Comparison of ENCODE assay signal across 1 cellular context in genomic region chr5:73280821-73281746, GRCh38.
TF ChIP-seq lines count a peak whose summit lies in the region.

No MANE protein-coding gene starts in this region.

TF ChIP-seq in HEK293, 187 proteins besides CTCF, POLR2A, EP300 and RAD21 (continued from another document and continues in another):
- TF ChIP-seq PATZ1 (tag by site-specific recombination; IDR thresholded peaks at IDR 0.05) (peak; percentile 43; the same call in 1 of the 2 replicates), YY2 (tag by site-specific recombination; IDR thresholded peaks at IDR 0.05) (no peak), GLIS1 (tag by site-specific recombination; IDR thresholded peaks at IDR 0.05) (peak; percentile 86), ZNF843 (tag by site-specific recombination; IDR thresholded peaks at IDR 0.05) (peak; percentile 83), ZIC2 (tag by site-specific recombination; IDR thresholded peaks at IDR 0.05) (peak; percentile 76), MZF1 (tag by site-specific recombination; IDR thresholded peaks at IDR 0.05; ENCODE audit: borderline replicate concordance) (0 out of 2 replicates have a peak, but pooled peaks have one; percentile 18), FEZF1 (tag by site-specific recombination; IDR thresholded peaks at IDR 0.05) (peak; percentile 96), ZXDB (tag by site-specific recombination; IDR thresholded peaks at IDR 0.05) (peak; percentile 75), SCRT1 (tag by site-specific recombination; IDR thresholded peaks at IDR 0.05; ENCODE audit: borderline replicate concordance) (no peak), ZBTB6 (tag by site-specific recombination; IDR thresholded peaks at IDR 0.05) (peak; percentile 53; the same call in 1 of the 2 replicates), ZNF600 (tag by site-specific recombination; IDR thresholded peaks at IDR 0.05) (peak; percentile 66; the same call in 1 of the 2 replicates), ZNF10 (tag by site-specific recombination; IDR thresholded peaks at IDR 0.05) (no peak), WT1 (tag by site-specific recombination; IDR thresholded peaks at IDR 0.05) (peak; percentile 90), ZNF121 (tag by site-specific recombination; IDR thresholded peaks at IDR 0.05) (no peak), ZNF169 (tag by site-specific recombination; IDR thresholded peaks at IDR 0.05) (no peak), ZFP69B (tag by site-specific recombination; IDR thresholded peaks at IDR 0.05) (no peak), ZNF366 (tag by site-specific recombination; conservative IDR thresholded peaks at IDR 0.05) (peak; percentile 82), ATF2 (tag by site-specific recombination; IDR thresholded peaks at IDR 0.05; ENCODE audit: low read depth) (no peak), ZNF488 (tag by site-specific recombination; IDR thresholded peaks at IDR 0.05) (no peak), BCL6B (tag by site-specific recombination; IDR thresholded peaks at IDR 0.05) (peak; percentile 88), ZBTB44 (tag by site-specific recombination; IDR thresholded peaks at IDR 0.05) (peak; percentile 63), ZNF18 (tag by site-specific recombination; IDR thresholded peaks at IDR 0.05) (peak; percentile 25; the same call in 1 of the 2 replicates), ZEB2 (tag by site-specific recombination; IDR thresholded peaks at IDR 0.05) (peak; percentile 68), ZBTB48 (tag by site-specific recombination; IDR thresholded peaks at IDR 0.05) (peak; percentile 83), ZSCAN23 (tag by site-specific recombination; IDR thresholded peaks at IDR 0.05) (0 out of 2 replicates have a peak, but pooled peaks have one; percentile 41), ZNF398 (tag by site-specific recombination; IDR thresholded peaks at IDR 0.05) (0 out of 2 replicates have a peak, but pooled peaks have one; percentile 29), ZNF777 (tag by site-specific recombination; IDR thresholded peaks at IDR 0.05; ENCODE audit: borderline replicate concordance) (no peak), SP3 (tag by site-specific recombination; IDR thresholded peaks at IDR 0.05) (no peak), SCRT2 (tag by site-specific recombination; IDR thresholded peaks at IDR 0.05) (0 out of 2 replicates have a peak, but pooled peaks have one; percentile 31), ZNF837 (tag by site-specific recombination; IDR thresholded peaks at IDR 0.05) (no peak), ZSCAN18 (tag by site-specific recombination; IDR thresholded peaks at IDR 0.05) (no peak), ZNF112 (tag by site-specific recombination; IDR thresholded peaks at IDR 0.05) (no peak), EGR2 (tag by site-specific recombination; IDR thresholded peaks at IDR 0.05; ENCODE audit: low read depth) (peak; percentile 12; the same call in 1 of the 2 replicates), ZNF549 (tag by site-specific recombination; IDR thresholded peaks at IDR 0.05) (no peak), ZNF324 (tag by site-specific recombination; IDR thresholded peaks at IDR 0.05) (no peak), ZNF670 (tag by site-specific recombination; IDR thresholded peaks at IDR 0.05; ENCODE audit: low read depth) (no peak), KLF10 (tag by site-specific recombination; IDR thresholded peaks at IDR 0.05) (peak; percentile 74), ZNF280C (tag by site-specific recombination; IDR thresholded peaks at IDR 0.05) (no peak), PRDM1 (tag by site-specific recombination; IDR thresholded peaks at IDR 0.05) (no peak), KLF9 (tag by site-specific recombination; IDR thresholded peaks at IDR 0.05; ENCODE audit: low read depth) (peak; percentile 13; the same call in 1 of the 2 replicates), GFI1B (tag by site-specific recombination; IDR thresholded peaks at IDR 0.05) (peak; percentile 68; the same call in 1 of the 2 replicates), ZNF132 (tag by site-specific recombination; IDR thresholded peaks at IDR 0.05; ENCODE audit: borderline replicate concordance) (no peak), TCF7L2 (IDR thresholded peaks at IDR 0.05; ENCODE audit: borderline replicate concordance, low read depth, low read length) (peak; percentile 65; the same call in 1 of the 2 replicates), ZNF24 (tag by site-specific recombination; IDR thresholded peaks at IDR 0.05) (peak; percentile 54; the same call in 1 of the 2 replicates), ZNF133 (tag by site-specific recombination; IDR thresholded peaks at IDR 0.05) (no peak), GLI4 (tag by site-specific recombination; IDR thresholded peaks at IDR 0.05) (no peak), ZNF664 (tag by site-specific recombination; IDR thresholded peaks at IDR 0.05) (0 out of 2 replicates have a peak, but pooled peaks have one; percentile 21), ZNF629 (tag by site-specific recombination; IDR thresholded peaks at IDR 0.05) (peak; percentile 67), ZSCAN16 (tag by site-specific recombination; IDR thresholded peaks at IDR 0.05) (no peak), ZBTB17 (tag by site-specific recombination; IDR thresholded peaks at IDR 0.05) (peak; percentile 63), ZNF341 (tag by site-specific recombination; IDR thresholded peaks at IDR 0.05; ENCODE audit: low read depth) (peak; percentile 37), ZFHX2 (tag by site-specific recombination; conservative IDR thresholded peaks at IDR 0.05) (peak; percentile 74), ZNF561 (tag by site-specific recombination; IDR thresholded peaks at IDR 0.05; ENCODE audit: borderline replicate concordance) (0 out of 2 replicates have a peak, but pooled peaks have one; percentile 64), ZNF792 (tag by site-specific recombination; IDR thresholded peaks at IDR 0.05) (no peak)
